Comparison of ENCODE assay signal across 8 cellular contexts in the genomic region with DNA sequence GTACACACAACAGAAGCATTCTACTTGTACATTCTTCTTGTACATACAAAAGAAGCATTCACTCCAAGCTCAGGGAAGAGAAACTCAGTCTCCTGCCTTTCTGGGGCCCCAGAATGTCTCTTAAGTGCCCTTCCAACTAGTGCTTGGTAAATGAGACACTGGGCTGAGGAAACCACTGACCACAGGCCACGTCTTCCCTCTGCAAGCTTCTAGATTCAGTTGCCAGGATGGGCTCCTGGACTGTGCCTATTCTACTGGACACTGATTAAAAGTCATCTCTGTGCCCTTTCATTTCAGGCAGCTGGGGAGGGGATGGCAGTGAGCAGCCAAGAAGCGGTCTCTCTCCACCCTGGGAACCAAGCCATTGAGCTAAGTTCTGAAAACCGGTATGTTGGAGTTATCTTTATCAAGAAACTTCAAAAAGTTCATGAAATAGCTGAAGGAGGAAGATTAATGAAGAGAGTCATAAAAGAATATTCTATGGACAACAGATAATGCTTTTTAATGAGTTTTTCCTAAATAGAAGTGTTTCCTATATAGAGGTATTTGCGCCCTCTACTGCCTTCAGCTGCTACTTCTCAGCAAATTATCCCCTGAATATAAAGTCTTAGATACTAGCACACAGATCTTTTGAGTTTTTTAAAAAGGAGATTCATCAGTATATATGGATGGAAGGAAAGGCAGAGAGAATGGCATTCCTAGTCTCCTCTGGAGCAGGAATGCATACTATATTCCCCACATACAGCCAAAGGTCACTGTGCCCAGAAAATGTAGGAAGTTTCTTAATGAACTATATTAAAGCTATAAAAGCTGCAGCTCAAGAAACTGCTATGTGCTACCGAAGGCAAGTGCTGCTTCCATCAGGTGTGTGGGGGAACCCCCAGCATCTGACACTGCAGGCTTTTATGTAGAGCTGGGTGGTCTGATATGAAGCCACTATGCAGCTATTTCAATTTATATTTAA. TPM values are rescaled to one million over a fixed set of nuclear protein-coding genes. Genes with fewer than 3 reads are reported as not detected.
A peak's percentile ranks its signal among the peaks of the same experiment; 100 is the strongest.
DNase-seq lines count a peak whose midpoint lies in the region; ATAC-seq and TF ChIP-seq lines count a peak whose summit lies in the region.

No MANE protein-coding gene starts in this region.

- H4K20me1 ChIP-seq in SK-N-SH (ENCODE audit: insufficient read depth): no peaks in the 10 kb centered on the region

- no peak overlapping the region for H3K4me2 ChIP-seq in SK-N-SH

- H3K36me3 ChIP-seq in A673 (ENCODE audit: insufficient read depth, low read length, poor library complexity, severe bottlenecking): no peaks in the 10 kb centered on the region
- H3K36me3 ChIP-seq in SK-N-SH (replicated peaks in 1 of 2; ENCODE audit: control insufficient read depth in 1 of 2, insufficient read depth in 2 of 2, low read length in 1 of 2): no peaks in the 10 kb centered on the region

- 81% methylated on average over 5 of the region's 5 CpGs for WGBS in SK-N-SH (ENCODE audit: low lambda C conversion rate)

- H3K9me3 ChIP-seq in A673 (ENCODE audit: low read depth, low read length, poor library complexity, severe bottlenecking): no peaks in the 10 kb centered on the region
- H3K9me3 ChIP-seq in SK-N-SH: no peaks in the 10 kb centered on the region

- H3K79me2 ChIP-seq in SK-N-SH (ENCODE audit: insufficient read depth): no peaks in the 10 kb centered on the region

- H3K4me3 ChIP-seq in A673 (ENCODE audit: low read depth, low read length, poor library complexity, severe bottlenecking): no peak overlapping the region
- no peak overlapping the region for H3K4me3 ChIP-seq in SK-N-SH (ENCODE audit: low read depth in 2 of 2, low read length in 1 of 2)

- ATAC-seq in GM18909 (IDR thresholded peaks at IDR 0.05; ENCODE audit: poor library complexity, unreplicated experiment): no peak
- no peak for ATAC-seq in HG02642 (IDR thresholded peaks at IDR 0.05; ENCODE audit: poor library complexity, unreplicated experiment)
- ATAC-seq in GM19397 (IDR thresholded peaks at IDR 0.05; ENCODE audit: unreplicated experiment): no peak

- DNase-seq in A673 (ENCODE audit: low spot score): peak; percentile 62
- peak; percentile 45 for DNase-seq in GM10266 (ENCODE audit: extremely low spot score)
- peak; percentile 35 for DNase-seq in SK-N-SH
- DNase-seq in foreskin melanocyte: peak; percentile 70
- peak; percentile 84 for DNase-seq in superior temporal gyrus (ENCODE audit: extremely low spot score)

- H3K27me3 ChIP-seq in A673 (replicated peaks; ENCODE audit: insufficient read depth, low read depth, low read length, poor library complexity): no peaks in the 10 kb centered on the region
- no peaks in the 10 kb centered on the region for H3K27me3 ChIP-seq in SK-N-SH (ENCODE audit: insufficient read depth)

- TF ChIP-seq CTCF in A673 (conservative IDR thresholded peaks at IDR 0.05; ENCODE audit: low read depth, low read length) (peak; percentile 82), GM10266 (IDR thresholded peaks at IDR 0.05; ENCODE audit: control insufficient read depth, insufficient read depth, low read depth, missing control alignments) (peak; percentile 61), SK-N-SH (IDR thresholded peaks at IDR 0.05) (peak; percentile 81)

- no peak overlapping the region for H2AFZ ChIP-seq in SK-N-SH (ENCODE audit: low read depth)

- no peak for TF ChIP-seq EP300 in SK-N-SH (IDR thresholded peaks at IDR 0.05; ENCODE audit: borderline replicate concordance in 1 of 2, low read depth in 1 of 2, low read length in 1 of 2)

- H3F3A ChIP-seq in SK-N-SH (replicated peaks; ENCODE audit: insufficient read depth): peaks cover under 1% of the 10 kb centered on the region

- BruUV-seq in A673 (replicated peaks; lab: Mats Ljungman, UMichigan): no TSS peak

- no peaks in the 10 kb centered on the region for H3K9me2 ChIP-seq in SK-N-SH

- intact Hi-C loops in A673 (cut with micrococcal nuclease; ENCODE audit: unreplicated experiment): loop anchor here (5.0 kb wide), 1 partner anchor 77 kb away; no protein-coding TSS in a partner anchor

- POLR2A ChIA-PET in A673 (lab: Charles Lee; ENCODE audit: low non-redundant PET) (no interaction called here), SK-N-SH (lab: Yijun Ruan, JAX) (interaction anchor here (1.2 kb wide), 1 partner anchor 85 kb away, joined by 3 read pairs; no protein-coding TSS in a partner anchor)

- H3K4me1 ChIP-seq in A673 (ENCODE audit: insufficient read depth, low read length, poor library complexity, severe bottlenecking) (peaks cover 15% of the 10 kb centered on the region), SK-N-SH (ENCODE audit: control insufficient read depth in 1 of 2, insufficient read depth in 2 of 2, low read depth in 1 of 2, low read length in 1 of 2) (peaks cover 13 to 15% of the 10 kb centered on the region in 2 experiments)

- H3K9ac ChIP-seq in SK-N-SH: no peak overlapping the region

- H3K27ac ChIP-seq in A673 (ENCODE audit: low read depth, low read length, poor library complexity, severe bottlenecking) (no peak overlapping the region), SK-N-SH (ENCODE audit: low read depth in 2 of 2, low read length in 1 of 2) (no peak overlapping the region)

- CTCF ChIA-PET in A673 (lab: Charles Lee): interaction anchor here (0.7 to 1.9 kb wide), 4 partner anchors 8 to 152 kb away, joined by 3 to 5 read pairs (median 4); a partner anchor contains a TSS
- CTCF ChIA-PET in SK-N-SH (lab: Yijun Ruan, JAX): interaction anchor here (0.6 to 3.6 kb wide), 33 partner anchors 9 to 355 kb away, joined by 3 to 17 read pairs (median 5); a partner anchor contains a TSS

- TF ChIP-seq RAD21 in SK-N-SH (IDR thresholded peaks at IDR 0.05; ENCODE audit: low read length): peak; percentile 73

TF ChIP-seq in SK-N-SH, 30 proteins besides CTCF, POLR2A, EP300 and RAD21:
- TF ChIP-seq NRF1 (IDR thresholded peaks at IDR 0.05; ENCODE audit: low read depth, low read length) (no peak), GATA2 (CRISPR knock-in tag; IDR thresholded peaks at IDR 0.05) (no peak), SMC3 (IDR thresholded peaks at IDR 0.05; ENCODE audit: low read depth, low read length) (peak; percentile 70)
- TF ChIP-seq, protein P1, sequence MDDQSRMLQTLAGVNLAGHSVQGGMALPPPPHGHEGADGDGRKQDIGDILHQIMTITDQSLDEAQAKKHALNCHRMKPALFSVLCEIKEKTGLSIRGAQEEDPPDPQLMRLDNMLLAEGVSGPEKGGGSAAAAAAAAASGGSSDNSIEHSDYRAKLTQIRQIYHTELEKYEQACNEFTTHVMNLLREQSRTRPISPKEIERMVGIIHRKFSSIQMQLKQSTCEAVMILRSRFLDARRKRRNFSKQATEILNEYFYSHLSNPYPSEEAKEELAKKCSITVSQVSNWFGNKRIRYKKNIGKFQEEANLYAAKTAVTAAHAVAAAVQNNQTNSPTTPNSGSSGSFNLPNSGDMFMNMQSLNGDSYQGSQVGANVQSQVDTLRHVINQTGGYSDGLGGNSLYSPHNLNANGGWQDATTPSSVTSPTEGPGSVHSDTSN (IDR thresholded peaks at IDR 0.05): no peak

RNA-seq across cellular contexts. Expression of a gene that starts 8.4 kb away (rescaled TPM):
- total RNA-seq in A673 (2021): not detected in 2 replicates
- polyA plus RNA-seq in SK-N-SH (2012; rRNA removed): 0.03 TPM in 1 of 2 replicates, not detected in the other
- 0.01 TPM in 1 of 2 replicates, not detected in the other for polyA plus RNA-seq in SK-N-SH (2012; cell fraction: cytosol; rRNA removed)
- polyA plus RNA-seq in SK-N-SH (2012; cell fraction: nucleus; rRNA removed): not detected in 2 replicates

RNA-seq across cellular contexts. Expression of a gene that starts 23.0 kb away (rescaled TPM):
- total RNA-seq in A673 (2021): 2.4 and 3.2 TPM in 2 replicates
- polyA plus RNA-seq in SK-N-SH (2012; rRNA removed): 4.4 and 5.7 TPM in 2 replicates
- 6.1 and 7.6 TPM in 2 replicates for polyA plus RNA-seq in SK-N-SH (2012; cell fraction: cytosol; rRNA removed)
- 2.0 and 4.2 TPM in 2 replicates for polyA plus RNA-seq in SK-N-SH (2012; cell fraction: nucleus; rRNA removed)

RNA-seq across cellular contexts. Expression of a gene that starts 41.6 kb away (rescaled TPM):
- total RNA-seq in A673 (2021): 5.6 and 6.7 TPM in 2 replicates
- polyA plus RNA-seq in SK-N-SH (2012; rRNA removed): 3.2 and 4.0 TPM in 2 replicates
- polyA plus RNA-seq in SK-N-SH (2012; cell fraction: cytosol; rRNA removed): 5.0 and 5.2 TPM in 2 replicates
- 0.95 and 1.5 TPM in 2 replicates for polyA plus RNA-seq in SK-N-SH (2012; cell fraction: nucleus; rRNA removed)

RNA-seq across cellular contexts. Expression of a gene that starts 44.9 kb away (rescaled TPM):
- 14.2 and 15.8 TPM in 2 replicates for total RNA-seq in A673 (2021)
- 2.7 and 3.6 TPM in 2 replicates for polyA plus RNA-seq in SK-N-SH (2012; rRNA removed)
- 4.6 and 4.8 TPM in 2 replicates for polyA plus RNA-seq in SK-N-SH (2012; cell fraction: cytosol; rRNA removed)
- polyA plus RNA-seq in SK-N-SH (2012; cell fraction: nucleus; rRNA removed): 1.2 and 2.3 TPM in 2 replicates
